ENCODE assay signal across 15 cellular contexts in genomic region chr10:16481052-16481728, GRCh38. TPM values are rescaled to one million over a fixed set of nuclear protein-coding genes. Genes with fewer than 3 reads are reported as not detected.
"Had no signal": no experiment of that assay in that cellular context is flagged by ENCODE, and none has a peak within 500 bp of the region (broad histone marks: within the 10 kb centered on the region; RNA-seq: fewer than 3 reads in every experiment).

No MANE protein-coding gene starts in this region.

- H3K4me3 ChIP-seq: cardiac muscle cell, gastrocnemius medialis, hepatocyte, neural progenitor cell, pancreas, skin epidermis, stomach, thoracic aorta had no signal

- FAIRE-seq: astrocyte, colon, pancreas, urothelium cell line had no signal

- DNase-seq: activated CD4-positive, alpha-beta memory T cell treated with anti-CD3 and anti-CD28 coated beads for 36 hours; activated CD4-positive, alpha-beta T cell treated with anti-CD3 and anti-CD28 coated beads for 1 hour; gastrocnemius medialis; left colon; pancreas; stomach had no signal

RNA-seq across cellular contexts. Expression of gene C1QL3, which starts 40.5 kb away (rescaled TPM):
- total RNA-seq: activated CD4-positive, alpha-beta memory T cell treated with anti-CD3 and anti-CD28 coated beads for 36 hours; cardiac muscle cell; gastrocnemius medialis; pancreas; T-helper 2 cell treated with Interferon-gamma antibody and Interleukin-4, amounts not matched to agents 100 ng/mL and 5 ng/mL, for 36 hours; thoracic aorta had no signal
